32 cellular contexts compared by ENCODE assay signal in the genomic region with DNA sequence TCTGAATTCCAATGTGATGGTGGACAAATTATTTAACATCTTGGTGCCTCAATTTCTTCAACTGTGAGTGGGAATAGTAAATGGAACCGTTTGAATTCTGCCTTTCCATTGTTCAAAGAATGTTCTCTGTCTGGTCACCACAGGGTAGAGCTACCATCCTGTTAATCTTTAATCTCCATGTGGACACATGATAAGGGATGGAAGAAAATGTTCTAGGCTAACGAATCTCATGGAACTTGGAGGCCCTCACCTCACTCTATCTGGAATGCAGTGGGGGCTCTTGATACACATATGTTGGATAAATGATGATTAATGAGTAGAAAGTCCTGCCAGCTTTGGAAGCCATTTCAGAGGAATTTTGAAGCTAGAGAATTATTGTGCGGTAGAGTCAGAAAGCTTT.
"Had no signal": no experiment of that assay in that cellular context is flagged by ENCODE, and none has a peak within 500 bp of the region (broad histone marks: within the 10 kb centered on the region; RNA-seq: fewer than 3 reads in every experiment).

No MANE protein-coding gene starts in this region.

- H3K27ac Mint-ChIP-seq: activated B cell treated with CpG ODN at 0.5 μM for 24 hours; activated CD4-positive, alpha-beta memory T cell treated with anti-CD3 and anti-CD28 coated beads for 36 hours; activated CD4-positive, alpha-beta T cell treated with anti-CD3 and anti-CD28 coated beads, Interleukin-2, amount 10 ng/mL, durations not matched to agents 24 days and 14 days; activated CD8-positive, alpha-beta T cell treated with anti-CD3 and anti-CD28 coated beads for 36 hours; activated naive CD4-positive, alpha-beta T cell treated with anti-CD3 and anti-CD28 coated beads, Interleukin-2, amount 10 ng/mL, durations not matched to agents 7 days and 5 days; activated naive CD4-positive, alpha-beta T cell treated with anti-CD3 and anti-CD28 coated beads, Interleukin-2, amount 50 U/mL, for 24 hours; activated naive CD8-positive, alpha-beta T cell; activated naive CD8-positive, alpha-beta T cell treated with anti-CD3 and anti-CD28 coated beads, Interleukin-2, amount 10 ng/mL, durations not matched to agents 7 days and 5 days; activated naive CD8-positive, alpha-beta T cell treated with anti-CD3 and anti-CD28 coated beads, Interleukin-2, amount 50 U/mL, for 24 hours; activated T-helper 2 cell treated with anti-CD3 and anti-CD28 coated beads, Interferon-gamma antibody, Interleukin-2, Interleukin-4, amounts not matched to agents 10 μg/mL and 5 μg/mL and 100 μg/mL, durations not matched to agents 14 hours and 24 hours and 36 hours; T-cell; T-helper 17 cell had no signal

- H3K36me3 Mint-ChIP-seq: activated CD4-positive, alpha-beta memory T cell treated with anti-CD3 and anti-CD28 coated beads for 36 hours; activated naive CD4-positive, alpha-beta T cell treated with anti-CD3 and anti-CD28 coated beads, Interleukin-2, amount 10 ng/mL, durations not matched to agents 7 days and 5 days; activated naive CD4-positive, alpha-beta T cell treated with anti-CD3 and anti-CD28 coated beads, Interleukin-2, amount 50 U/mL, for 24 hours; activated naive CD8-positive, alpha-beta T cell; activated naive CD8-positive, alpha-beta T cell treated with anti-CD3 and anti-CD28 coated beads, Interleukin-2, amount 10 ng/mL, durations not matched to agents 7 days and 5 days; T-cell had no signal

- ATAC-seq: activated CD8-positive, alpha-beta T cell treated with anti-CD3 and anti-CD28 coated beads for 36 hours; activated naive CD8-positive, alpha-beta T cell treated with anti-CD3 and anti-CD28 coated beads, Interleukin-2, amount 50 U/mL, for 24 hours; activated T-cell treated with anti-CD3 and anti-CD28 coated beads, Interleukin-2, amount 50 U/mL, for 4 hours; T-cell; T-helper 17 cell had no signal

- H3K36me3 ChIP-seq: ascending aorta, brain microvascular endothelial cell, breast epithelium had no signal

- DNase-seq: activated B cell treated with CpG ODN at 0.5 μM for 24 hours; activated CD4-positive, alpha-beta memory T cell treated with anti-CD3 and anti-CD28 coated beads for 36 hours; activated CD4-positive, alpha-beta T cell treated with anti-CD3 and anti-CD28 coated beads for 4 hours; activated CD4-positive, alpha-beta T cell treated with anti-CD3 and anti-CD28 coated beads, Interleukin-2, amount 10 ng/mL, durations not matched to agents 24 days and 14 days; activated CD4-positive, alpha-beta T cell treated with anti-CD3 and anti-CD28 coated beads, Interleukin-2, amount 50 U/mL, for 1 hour; activated CD4-positive, alpha-beta T cell treated with anti-CD3 and anti-CD28 coated beads, Interleukin-2, amount 50 U/mL, for 4 hours; activated CD4-positive, CD25-positive, alpha-beta regulatory T cell treated with anti-CD3 and anti-CD28 coated beads, Interleukin-2, amount 50 U/mL, for 72 hours; activated CD8-positive, alpha-beta memory T cell treated with anti-CD3 and anti-CD28 coated beads, Interleukin-2, amount 50 U/mL, for 4 hours; activated CD8-positive, alpha-beta T cell treated with anti-CD3 and anti-CD28 coated beads for 36 hours; activated effector memory CD4-positive, alpha-beta T cell treated with Interleukin-2 at 50 U/mL for 16 hours; activated gamma-delta T cell; activated naive CD4-positive, alpha-beta T cell treated with anti-CD3 and anti-CD28 coated beads, Interleukin-2, amount 10 ng/mL, durations not matched to agents 7 days and 5 days; activated naive CD4-positive, alpha-beta T cell treated with Interleukin-2 at 50 U/mL for 16 hours; activated naive CD8-positive, alpha-beta T cell treated with anti-CD3 and anti-CD28 coated beads, Interleukin-2, amount 10 ng/mL, durations not matched to agents 7 days and 5 days; activated naive CD8-positive, alpha-beta T cell treated with anti-CD3 and anti-CD28 coated beads, Interleukin-2, amount 50 U/mL, for 24 hours; activated T-cell treated with anti-CD3 and anti-CD28 coated beads for 4 hours; activated T-cell treated with anti-CD3 and anti-CD28 coated beads, Interleukin-2, amount 50 U/mL, for 1 hour; activated T-cell treated with anti-CD3 and anti-CD28 coated beads, Interleukin-2, amount 50 U/mL, for 4 hours; amygdala; anterior cingulate cortex; brain microvascular endothelial cell; central memory CD4-positive, alpha-beta T cell; T-cell; T-helper 17 cell; T-helper 9 cell had no signal

- H3K27ac ChIP-seq: ascending aorta, brain microvascular endothelial cell, breast epithelium, VCaP had no signal

- H3K9me3 ChIP-seq: breast epithelium had no signal

- H3K4me1 Mint-ChIP-seq: activated B cell treated with CpG ODN at 0.5 μM for 24 hours; activated CD4-positive, alpha-beta T cell treated with anti-CD3 and anti-CD28 coated beads, Interleukin-2, amount 10 ng/mL, durations not matched to agents 24 days and 14 days; activated naive CD4-positive, alpha-beta T cell treated with anti-CD3 and anti-CD28 coated beads, Interleukin-2, amount 10 ng/mL, durations not matched to agents 7 days and 5 days; activated naive CD4-positive, alpha-beta T cell treated with anti-CD3 and anti-CD28 coated beads, Interleukin-2, amount 50 U/mL, for 24 hours; activated naive CD8-positive, alpha-beta T cell treated with anti-CD3 and anti-CD28 coated beads, Interleukin-2, amount 10 ng/mL, durations not matched to agents 7 days and 5 days; activated naive CD8-positive, alpha-beta T cell treated with anti-CD3 and anti-CD28 coated beads, Interleukin-2, amount 50 U/mL, for 24 hours; T-cell; T-helper 17 cell had no signal

- H3K4me3 Mint-ChIP-seq: activated B cell treated with CpG ODN at 0.5 μM for 24 hours; activated CD4-positive, alpha-beta memory T cell treated with anti-CD3 and anti-CD28 coated beads for 36 hours; activated CD4-positive, alpha-beta T cell treated with anti-CD3 and anti-CD28 coated beads, Interleukin-2, amount 10 ng/mL, durations not matched to agents 24 days and 14 days; activated CD8-positive, alpha-beta T cell treated with anti-CD3 and anti-CD28 coated beads for 36 hours; activated naive CD4-positive, alpha-beta T cell treated with anti-CD3 and anti-CD28 coated beads, Interleukin-2, amount 10 ng/mL, durations not matched to agents 7 days and 5 days; activated naive CD4-positive, alpha-beta T cell treated with anti-CD3 and anti-CD28 coated beads, Interleukin-2, amount 50 U/mL, for 24 hours; activated naive CD8-positive, alpha-beta T cell; activated naive CD8-positive, alpha-beta T cell treated with anti-CD3 and anti-CD28 coated beads, Interleukin-2, amount 10 ng/mL, durations not matched to agents 7 days and 5 days; activated naive CD8-positive, alpha-beta T cell treated with anti-CD3 and anti-CD28 coated beads, Interleukin-2, amount 50 U/mL, for 24 hours; activated T-cell treated with anti-CD3 and anti-CD28 coated beads, Interleukin-2, amount 50 U/mL, for 4 hours; T-cell; T-helper 17 cell had no signal

- H3K4me3 ChIP-seq: ascending aorta, breast epithelium had no signal

- H3K4me1 ChIP-seq: ascending aorta, breast epithelium had no signal

- FAIRE-seq: TTC549 had no signal

- H3K27me3 Mint-ChIP-seq: activated CD8-positive, alpha-beta T cell treated with anti-CD3 and anti-CD28 coated beads for 36 hours; activated naive CD4-positive, alpha-beta T cell treated with anti-CD3 and anti-CD28 coated beads, Interleukin-2, amount 10 ng/mL, durations not matched to agents 7 days and 5 days; activated naive CD8-positive, alpha-beta T cell had no signal

- H3K9me3 Mint-ChIP-seq: activated CD4-positive, alpha-beta T cell treated with anti-CD3 and anti-CD28 coated beads, Interleukin-2, amount 10 ng/mL, durations not matched to agents 24 days and 14 days; activated CD8-positive, alpha-beta T cell treated with anti-CD3 and anti-CD28 coated beads for 36 hours; activated naive CD4-positive, alpha-beta T cell treated with anti-CD3 and anti-CD28 coated beads, Interleukin-2, amount 50 U/mL, for 24 hours; activated naive CD8-positive, alpha-beta T cell treated with anti-CD3 and anti-CD28 coated beads, Interleukin-2, amount 50 U/mL, for 24 hours; activated T-cell treated with anti-CD3 and anti-CD28 coated beads, Interleukin-2, amount 50 U/mL, for 4 hours; activated T-helper 2 cell treated with anti-CD3 and anti-CD28 coated beads, Interferon-gamma antibody, Interleukin-2, Interleukin-4, amounts not matched to agents 10 μg/mL and 5 μg/mL and 100 μg/mL, durations not matched to agents 14 hours and 24 hours and 36 hours had no signal

- H3K27me3 ChIP-seq: ascending aorta, breast epithelium had no signal
